ENCODE assay signal across 8 cellular contexts in the genomic region with DNA sequence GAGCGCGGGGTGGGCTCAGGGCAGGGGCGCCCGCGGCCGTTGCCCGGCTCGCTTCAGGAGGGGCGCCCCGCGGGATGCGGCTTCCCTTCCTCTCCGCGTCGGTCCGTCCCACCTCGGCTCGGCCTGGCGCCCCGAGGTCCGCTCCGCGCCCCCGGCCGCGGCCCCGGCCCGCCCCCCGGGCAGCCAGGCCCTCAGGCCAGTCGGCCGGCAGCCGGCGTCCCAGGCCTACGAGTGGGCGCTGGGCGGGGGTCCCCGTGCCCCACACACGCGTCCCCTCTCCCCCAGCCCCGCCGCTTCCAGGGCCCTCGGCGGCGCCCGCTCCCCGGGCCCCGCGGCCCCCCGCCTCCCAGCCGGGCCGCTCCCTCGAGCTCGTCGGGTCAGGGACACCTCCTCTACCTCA. TPM values are rescaled to one million over a fixed set of nuclear protein-coding genes. Genes with fewer than 3 reads are reported as not detected.
DNase-seq lines count a peak whose midpoint lies in the region; ATAC-seq and TF ChIP-seq lines count a peak whose summit lies in the region.
"Not testable (repeated sequence)": the region's sequence is repeated elsewhere in the genome, so short reads cannot be mapped to it uniquely, and the experiment has no call there.

No MANE protein-coding gene starts in this region.

- POLR2A ChIA-PET in activated CD4-positive, alpha-beta T cell treated with anti-CD3 and anti-CD28 coated beads for 36 hours (lab: Charles Lee) = not testable (repeated sequence)

- H3K4me3 Mint-ChIP-seq in activated CD4-positive, alpha-beta T cell treated with anti-CD3 and anti-CD28 coated beads for 36 hours = peak overlapping the region; percentile 83
- H3K4me3 Mint-ChIP-seq in dendritic cell treated with granulocyte-macrophage colony-stimulating factor and Interleukin-4, amounts not matched to agents 40 ng/mL and 50 ng/mL, for 4 days = peak overlapping the region; percentile 82
- H3K4me3 Mint-ChIP-seq in progenitor cell of endocrine pancreas (ENCODE audit: low read depth) = peak overlapping the region; percentile 93

- H3K4me1 ChIP-seq in ACC112 (ENCODE audit: control insufficient read depth, insufficient read depth, low read length, unreplicated experiment) = not testable (repeated sequence)

- CTCF ChIA-PET in activated CD4-positive, alpha-beta T cell treated with anti-CD3 and anti-CD28 coated beads for 36 hours (lab: Charles Lee) = not testable (repeated sequence)

- H3K27me3 Mint-ChIP-seq in activated CD4-positive, alpha-beta T cell treated with anti-CD3 and anti-CD28 coated beads for 36 hours; dendritic cell treated with granulocyte-macrophage colony-stimulating factor and Interleukin-4, amounts not matched to agents 40 ng/mL and 50 ng/mL, for 4 days; progenitor cell of endocrine pancreas: not testable (repeated sequence)

- H3K27ac Mint-ChIP-seq in activated CD4-positive, alpha-beta T cell treated with anti-CD3 and anti-CD28 coated beads for 36 hours; progenitor cell of endocrine pancreas: not testable (repeated sequence)
- peak overlapping the region; percentile 11 for H3K27ac Mint-ChIP-seq in dendritic cell treated with granulocyte-macrophage colony-stimulating factor and Interleukin-4, amounts not matched to agents 40 ng/mL and 50 ng/mL, for 4 days

- not testable (repeated sequence) for H3K36me3 Mint-ChIP-seq in activated CD4-positive, alpha-beta T cell treated with anti-CD3 and anti-CD28 coated beads for 36 hours (ENCODE audit: low read depth); dendritic cell treated with granulocyte-macrophage colony-stimulating factor and Interleukin-4, amounts not matched to agents 40 ng/mL and 50 ng/mL, for 4 days (ENCODE audit: low read depth); progenitor cell of endocrine pancreas (ENCODE audit: insufficient read depth)

- ATAC-seq in GM18873 (IDR thresholded peaks at IDR 0.05; ENCODE audit: low FRiP score, unreplicated experiment) (peak; percentile 11), HG02610 (IDR thresholded peaks at IDR 0.05; ENCODE audit: unreplicated experiment) (peak; percentile 35)
- ATAC-seq in activated CD4-positive, alpha-beta T cell treated with anti-CD3 and anti-CD28 coated beads for 36 hours = peak; percentile 28

- not testable (repeated sequence) for DNase-seq in HL-60 (ENCODE audit: low read depth in 1 of 2, low spot score in 1 of 2)
- peak; percentile 10 for DNase-seq in activated CD4-positive, alpha-beta T cell treated with anti-CD3 and anti-CD28 coated beads for 36 hours
- peak; percentile 40 for DNase-seq in iPS-NIHi7 (ENCODE audit: extremely low spot score)
- DNase-seq in progenitor cell of endocrine pancreas (ENCODE audit: low spot score, unreplicated experiment) = peak; percentile 56

- H3K4me1 Mint-ChIP-seq in activated CD4-positive, alpha-beta T cell treated with anti-CD3 and anti-CD28 coated beads for 36 hours; dendritic cell treated with granulocyte-macrophage colony-stimulating factor and Interleukin-4, amounts not matched to agents 40 ng/mL and 50 ng/mL, for 4 days (ENCODE audit: low read depth); progenitor cell of endocrine pancreas (ENCODE audit: low read depth): not testable (repeated sequence)

- H3K27ac ChIP-seq in ACC112 (ENCODE audit: low read depth, low read length); HL-60 (replicated peaks): not testable (repeated sequence)

- H3K4me3 ChIP-seq in ACC112 (ENCODE audit: low read depth, low read length) (peak overlapping the region; percentile 73), HL-60 (replicated peaks; ENCODE audit: insufficient read depth, low read length) (peak overlapping the region; percentile 64)

- not testable (repeated sequence) for TF ChIP-seq CTCF in HL-60 (IDR thresholded peaks at IDR 0.05; ENCODE audit: insufficient read depth, low read length); progenitor cell of endocrine pancreas (IDR thresholded peaks at IDR 0.05; ENCODE audit: unreplicated experiment)

- H3K27me3 ChIP-seq in ACC112 (ENCODE audit: insufficient read depth, low read length); HL-60 (ENCODE audit: insufficient read depth, poor library complexity, severe bottlenecking): not testable (repeated sequence)

- H3K9me3 Mint-ChIP-seq in activated CD4-positive, alpha-beta T cell treated with anti-CD3 and anti-CD28 coated beads for 36 hours (ENCODE audit: low read depth); dendritic cell treated with granulocyte-macrophage colony-stimulating factor and Interleukin-4, amounts not matched to agents 40 ng/mL and 50 ng/mL, for 4 days; progenitor cell of endocrine pancreas (ENCODE audit: low read depth): not testable (repeated sequence)

- H3K79me2 ChIP-seq in ACC112 (ENCODE audit: control insufficient read depth, insufficient read depth, low read length, unreplicated experiment) = not testable (repeated sequence)

- not testable (repeated sequence) for H2AFZ ChIP-seq in ACC112 (ENCODE audit: low read length, unreplicated experiment)

- H3K36me3 ChIP-seq in ACC112 (ENCODE audit: insufficient read depth, low read length) = not testable (repeated sequence)

- intact Hi-C loops in activated CD4-positive, alpha-beta T cell treated with anti-CD3 and anti-CD28 coated beads for 36 hours (cut with DNase I, micrococcal nuclease) = loop anchor here in 1 of 2 experiments (2.0 kb wide), 1 partner anchor 42 kb away; no protein-coding TSS in a partner anchor
- intact Hi-C loops in dendritic cell treated with granulocyte-macrophage colony-stimulating factor and Interleukin-4, amounts not matched to agents 40 ng/mL and 50 ng/mL, for 4 days (cut with micrococcal nuclease) = not testable (repeated sequence)

RNA-seq across cellular contexts. Expression of a gene that starts 31.6 kb away (rescaled TPM):
- total RNA-seq in activated CD4-positive, alpha-beta T cell treated with anti-CD3 and anti-CD28 coated beads for 36 hours = 10 to 100 TPM; 46.8 to 64.5 TPM
- 173 and 174 TPM in 2 replicates for total RNA-seq in progenitor cell of endocrine pancreas
